14 cellular contexts compared by ENCODE assay signal in the genomic region with DNA sequence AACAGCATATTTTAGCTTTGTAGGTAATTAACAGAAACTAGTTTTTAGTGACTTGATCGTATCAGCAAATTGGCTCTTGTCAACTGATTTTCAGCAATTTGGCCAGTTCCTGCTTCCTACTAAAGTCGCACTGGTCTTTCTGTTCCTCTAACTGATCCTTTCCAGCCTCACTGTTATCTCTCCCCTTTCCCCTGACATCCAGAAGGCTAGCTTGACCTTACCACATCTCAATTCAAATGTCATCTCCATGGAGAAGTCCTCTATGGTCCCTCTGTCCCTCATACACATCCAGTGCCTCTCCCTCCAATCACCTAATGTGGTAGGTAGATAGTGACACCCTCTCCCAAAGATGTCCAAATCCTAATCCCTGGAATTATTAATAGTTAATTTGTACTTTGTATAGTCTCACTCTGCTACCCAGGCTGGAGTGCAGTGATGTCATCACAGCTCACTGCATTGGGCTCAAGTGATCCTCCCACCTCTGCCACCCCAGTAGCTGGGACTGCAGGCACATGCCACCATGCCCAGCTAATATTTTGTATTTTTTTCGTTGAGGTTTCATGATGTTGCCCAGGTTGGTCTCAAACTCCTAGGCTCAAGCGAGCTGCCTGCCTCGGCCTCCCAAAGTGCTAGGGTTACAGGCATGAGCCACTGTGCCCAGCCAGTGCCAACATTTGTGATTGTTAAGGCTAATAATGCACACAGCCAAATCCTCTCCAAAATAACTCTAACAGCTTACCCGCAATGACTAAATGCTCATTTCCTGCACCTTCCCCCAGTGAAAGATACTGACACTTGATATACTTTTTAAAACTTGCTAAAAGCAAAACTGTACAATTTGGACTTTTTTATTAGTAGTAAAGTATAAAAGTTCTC. TPM values are rescaled to one million over a fixed set of nuclear protein-coding genes. Genes with fewer than 3 reads are reported as not detected.
A peak's percentile ranks its signal among the peaks of the same experiment; 100 is the strongest.
DNase-seq lines count a peak whose midpoint lies in the region; ATAC-seq, FAIRE-seq and TF ChIP-seq lines count a peak whose summit lies in the region.
"Had no signal": no experiment of that assay in that cellular context is flagged by ENCODE, and none has a peak within 500 bp of the region (broad histone marks: within the 10 kb centered on the region; RNA-seq: fewer than 3 reads in every experiment).

No MANE protein-coding gene starts in this region.

- H3K9me2 ChIP-seq in Loucy (replicated peaks; ENCODE audit: low read depth, low read length) = no peaks in the 10 kb centered on the region

- H3K27ac Mint-ChIP-seq in CD4-positive, alpha-beta T cell = peak overlapping the region; percentile 58
- H3K27ac Mint-ChIP-seq in H9 = no peak overlapping the region
- H3K27ac Mint-ChIP-seq: brain had no signal

- intact Hi-C loops in CD4-positive, alpha-beta T cell (cut with DNase I, micrococcal nuclease) = no loop called here
- intact Hi-C loops in K562 (cut with micrococcal nuclease) = no loop called here

- no peak overlapping the region for H3K18ac ChIP-seq in H9 (ENCODE audit: insufficient read length, low read depth, low read length)

- H3K4me3 ChIP-seq in Loucy (ENCODE audit: low read length, poor library complexity, severe bottlenecking) (peak overlapping the region; percentile 44), K562 (no peak overlapping the region)
- H3K4me3 ChIP-seq: hepatocyte had no signal

- H3K4ac ChIP-seq in H9 (ENCODE audit: low read depth, low read length) = no peak overlapping the region

- no peak overlapping the region for H2BK15ac ChIP-seq in H9 (ENCODE audit: low read depth, low read length)

- H2BK20ac ChIP-seq in H9 (ENCODE audit: low read depth, low read length, poor library complexity, severe bottlenecking) = no peak overlapping the region

- no peak overlapping the region for H3K27ac ChIP-seq in CD4-positive, alpha-beta T cell (ENCODE audit: low read depth, low read length)
- H3K27ac ChIP-seq in K562 (ENCODE audit: extremely low read depth, low read depth, low read length) = no peak overlapping the region; the same call in 1 of the 3 replicates
- H3K27ac ChIP-seq in H9 (ENCODE audit: insufficient read length, low read depth, low read length) = no peak overlapping the region
- H3K27ac ChIP-seq: hepatocyte had no signal

- no TSS peak for BruUV-seq in K562 (replicated peaks; lab: Mats Ljungman, UMichigan)

- POLR2A ChIA-PET in CD4-positive, alpha-beta T cell (lab: Charles Lee) = interaction anchor here (0.7 to 1.5 kb wide), 4 partner anchors 16 to 61 kb away, joined by 3 to 5 read pairs (median 4); no protein-coding TSS in a partner anchor
- POLR2A ChIA-PET in K562 (lab: Yijun Ruan, JAX) = interaction anchor here (0.6 to 0.7 kb wide), 2 partner anchors 11 to 28 kb away, joined by 3 to 4 read pairs; no protein-coding TSS in a partner anchor

- H2AK5ac ChIP-seq in H9 (ENCODE audit: insufficient read length, low read length) = no peak overlapping the region

- no peaks in the 10 kb centered on the region for H3K79me1 ChIP-seq in H9 (ENCODE audit: insufficient read depth, low read depth, low read length, poor library complexity, severe bottlenecking)

- H3F3A ChIP-seq in Loucy (ENCODE audit: low read depth) = no peaks in the 10 kb centered on the region

- no peaks in the 10 kb centered on the region for H3K27me3 ChIP-seq in CD4-positive, alpha-beta T cell (ENCODE audit: control insufficient read depth, insufficient read depth, low read length)
- H3K27me3 ChIP-seq in Loucy (ENCODE audit: insufficient read depth, low read length, poor library complexity, severe bottlenecking) = no peaks in the 10 kb centered on the region
- no peaks in the 10 kb centered on the region for H3K27me3 ChIP-seq in K562 (ENCODE audit: control insufficient read depth in 2 of 2, insufficient read depth in 2 of 2, low read length in 2 of 2)
- no peaks in the 10 kb centered on the region for H3K27me3 ChIP-seq in H9 (ENCODE audit: insufficient read depth, low read length)
- H3K27me3 ChIP-seq: hepatocyte had no signal

- no peak for TF ChIP-seq CTCF in CD4-positive, alpha-beta T cell (IDR thresholded peaks at IDR 0.05)
- TF ChIP-seq CTCF in Loucy (conservative IDR thresholded peaks at IDR 0.05; ENCODE audit: low read length) = no peak
- TF ChIP-seq CTCF in K562 (IDR thresholded peaks at IDR 0.05 in 2 of 3, conservative IDR thresholded peaks at IDR 0.05 in 1 of 3; ENCODE audit: insufficient read depth in 2 of 3, low read depth in 1 of 3, low read length in 3 of 3) = no peak
- TF ChIP-seq CTCF in H9 (conservative IDR thresholded peaks at IDR 0.05) = no peak

- H3K14ac ChIP-seq in H9 (ENCODE audit: insufficient read depth, low read length) = no peak overlapping the region

- H3K79me2 ChIP-seq in Loucy (ENCODE audit: insufficient read depth, low read length) (no peaks in the 10 kb centered on the region), K562 (ENCODE audit: control insufficient read depth, insufficient read depth, low read length) (peaks cover 35% of the 10 kb centered on the region), H9 (ENCODE audit: insufficient read depth, low read length) (no peaks in the 10 kb centered on the region)

- no peaks in the 10 kb centered on the region for H3K36me3 Mint-ChIP-seq in CD4-positive, alpha-beta T cell (ENCODE audit: low read depth)
- no peaks in the 10 kb centered on the region for H3K36me3 Mint-ChIP-seq in H9 (ENCODE audit: insufficient read depth in 1 of 3, low read depth in 3 of 3)
- H3K36me3 Mint-ChIP-seq: brain had no signal

- no peaks in the 10 kb centered on the region for H3K27me3 Mint-ChIP-seq in CD4-positive, alpha-beta T cell
- peaks cover 1% of the 10 kb centered on the region for H3K27me3 Mint-ChIP-seq in H9 (ENCODE audit: low read depth)
- H3K27me3 Mint-ChIP-seq: brain had no signal

- H3K4me3 Mint-ChIP-seq in CD4-positive, alpha-beta T cell = no peak overlapping the region
- H3K4me3 Mint-ChIP-seq in H9 = no peak overlapping the region
- H3K4me3 Mint-ChIP-seq: brain had no signal

- no peak overlapping the region for H4K5ac ChIP-seq in H9 (ENCODE audit: insufficient read length, low read depth, low read length)

- no peak for DNase-seq in CD4-positive, alpha-beta T cell
- DNase-seq in GM18507 (ENCODE audit: extremely low spot score, insufficient read length, low read depth) (no peak), K562 (ENCODE audit: extremely low read depth in 1 of 4, low spot score in 3 of 4) (peak in 1 of 4 experiments; percentile 28), glomerular visceral epithelial cell (ENCODE audit: extremely low spot score) (no peak), DMS53 (lab: John Stamatoyannopoulos, UW) (no peak), NCI-H2196 treated with DMSO at 0.1 percent for 48 hours (lab: John Stamatoyannopoulos, UW; ENCODE audit: unreplicated experiment) (no peak), H9 (no peak)
- DNase-seq: mammary epithelial cell; NCI-H1417; posterior cingulate gyrus; stimulated activated CD4-positive, alpha-beta T cell treated with anti-CD3 and anti-CD28 coated beads, Interleukin-4, amount 100 ng/mL, for 1 hour had no signal

- H3K4me2 ChIP-seq in Loucy (ENCODE audit: low read depth, low read length, poor library complexity, severe bottlenecking) = peak overlapping the region; percentile 74
- peak overlapping the region; percentile 14; the same call in 1 of the 2 replicates for H3K4me2 ChIP-seq in K562 (ENCODE audit: insufficient read depth, low read length)
- no peak overlapping the region for H3K4me2 ChIP-seq in H9 (ENCODE audit: insufficient read depth, insufficient read length, low read length)
- H3K4me2 ChIP-seq: hepatocyte had no signal

- ATAC-seq in CD4-positive, alpha-beta T cell (ENCODE audit: poor library complexity) = no peak
- peak; percentile 58 for ATAC-seq in K562

- TF ChIP-seq EP300 in K562 (IDR thresholded peaks at IDR 0.05; ENCODE audit: low read length) = no peak

- H2AFZ ChIP-seq in Loucy (ENCODE audit: low read length) (peak overlapping the region; percentile 54), K562 (ENCODE audit: low read depth, low read length) (no peak overlapping the region), H9 (ENCODE audit: low read length) (no peak overlapping the region)
- H2AFZ ChIP-seq: hepatocyte had no signal

- no peak overlapping the region for H2BK120ac ChIP-seq in H9 (ENCODE audit: low read depth, low read length, poor library complexity, severe bottlenecking)

- H4K20me1 ChIP-seq in Loucy (ENCODE audit: insufficient read depth, low read length, poor library complexity, severe bottlenecking) (no peaks in the 10 kb centered on the region), K562 (replicated peaks; ENCODE audit: control insufficient read depth, insufficient read depth, low read length) (no peaks in the 10 kb centered on the region), H9 (ENCODE audit: control insufficient read depth, insufficient read depth, insufficient read length) (no peaks in the 10 kb centered on the region)

- peak; percentile 35 for FAIRE-seq in GM18507 (lab: Jason Lieb, UNC)
- peak; percentile 6 for FAIRE-seq in K562 (lab: Jason Lieb, UNC)

- peak overlapping the region; percentile 60 for H3K9ac ChIP-seq in Loucy (ENCODE audit: low read depth, low read length, poor library complexity, severe bottlenecking)
- 0 out of 4 replicates have a peak overlapping the region, but pooled peaks of 1 of the 2 experiments have one; percentile 13 for H3K9ac ChIP-seq in K562 (ENCODE audit: insufficient read depth in 1 of 2, low read depth in 2 of 2, low read length in 2 of 2)
- H3K9ac ChIP-seq in H9 (ENCODE audit: extremely low read depth, insufficient read length, low read length) = no peak overlapping the region

- no peak overlapping the region for H2BK12ac ChIP-seq in H9 (ENCODE audit: insufficient read length, low read depth, low read length)

- WGBS in K562 (ENCODE audit: insufficient coverage, low coverage, missing lambda C conversion rate) = 49% methylated on average over 6 of the region's 6 CpGs
- WGBS in H9 (ENCODE audit: extremely low coverage, insufficient read length, low lambda C conversion rate) = no CpG with 5 or more reads among the region's 6 CpGs

- H3T11ph ChIP-seq in H9 (ENCODE audit: low read length) = no peak overlapping the region

- in situ Hi-C loops in K562 (cut with MboI) = no loop called here

- TF ChIP-seq RAD21 in K562 (CRISPR knock-in tag; conservative IDR thresholded peaks at IDR 0.05 in 1 of 2, IDR thresholded peaks at IDR 0.05 in 1 of 2) = no peak

- CTCF ChIA-PET in CD4-positive, alpha-beta T cell (lab: Charles Lee) = interaction anchor here (1.0 to 1.6 kb wide), 3 partner anchors 8 to 42 kb away, joined by 3 to 4 read pairs (median 3); no protein-coding TSS in a partner anchor
- CTCF ChIA-PET in K562 (lab: Yijun Ruan, JAX; ENCODE audit: low intra/inter-chr PET ratio) = no interaction called here

- no peak overlapping the region for H3K23ac ChIP-seq in H9 (ENCODE audit: insufficient read length, low read depth, low read length)

- no peaks in the 10 kb centered on the region for H3K9me1 ChIP-seq in K562 (ENCODE audit: control insufficient read depth, insufficient read depth, low read length)

- TF ChIP-seq POLR2A in K562 (conservative IDR thresholded peaks at IDR 0.05) = no peak

- no peaks in the 10 kb centered on the region for H3K9me3 ChIP-seq in CD4-positive, alpha-beta T cell (ENCODE audit: control insufficient read depth, low read length)
- no peaks in the 10 kb centered on the region for H3K9me3 ChIP-seq in Loucy (ENCODE audit: insufficient read depth, low read depth, low read length)
- H3K9me3 ChIP-seq in K562 (replicated peaks; ENCODE audit: control insufficient read depth, insufficient read depth, low read depth, low read length) = no peaks in the 10 kb centered on the region
- H3K9me3 ChIP-seq in H9 (ENCODE audit: control insufficient read depth, low read depth, low read length) = no peaks in the 10 kb centered on the region

- no peaks in the 10 kb centered on the region for H3K9me3 Mint-ChIP-seq in CD4-positive, alpha-beta T cell
- H3K9me3 Mint-ChIP-seq in H9 = no peaks in the 10 kb centered on the region
- H3K9me3 Mint-ChIP-seq: brain had no signal

- H3K23me2 ChIP-seq in H9 (ENCODE audit: insufficient read length, low read depth, low read length, poor library complexity, severe bottlenecking) = no peaks in the 10 kb centered on the region

- H3K36me3 ChIP-seq in Loucy (ENCODE audit: insufficient read depth, low read length) (no peaks in the 10 kb centered on the region), K562 (ENCODE audit: control insufficient read depth, insufficient read depth, low read length) (0 out of 3 replicates have a peak, but pooled peaks cover 4% of the 10 kb centered on the region)

- H2BK5ac ChIP-seq in H9 (ENCODE audit: insufficient read length, low read length) = no peak overlapping the region

- H3K4me1 Mint-ChIP-seq in CD4-positive, alpha-beta T cell (ENCODE audit: low read depth) = peaks cover 35% of the 10 kb centered on the region
- no peaks in the 10 kb centered on the region for H3K4me1 Mint-ChIP-seq in H9
- H3K4me1 Mint-ChIP-seq: brain had no signal

- H3K56ac ChIP-seq in H9 (ENCODE audit: insufficient read length, low read depth, low read length) = no peak overlapping the region

- H4K91ac ChIP-seq in H9 (ENCODE audit: insufficient read length, low read depth, low read length) = no peak overlapping the region

- H4K8ac ChIP-seq in H9 (replicated peaks; ENCODE audit: insufficient read length, low read depth, low read length) = no peak overlapping the region

- H3K4me1 ChIP-seq in Loucy (ENCODE audit: insufficient read depth, low read length, poor library complexity, severe bottlenecking) (peaks cover 41% of the 10 kb centered on the region), K562 (replicated peaks in 1 of 2; ENCODE audit: control insufficient read depth in 2 of 2, insufficient read depth in 2 of 2, low read length in 2 of 2) (peaks cover 6 to 31% of the 10 kb centered on the region in 2 experiments; a peak in 4 of 5 replicates), H9 (ENCODE audit: insufficient read depth, low read length) (no peaks in the 10 kb centered on the region)

RNA-seq across cellular contexts. Expression of a gene that starts 16.9 kb away (rescaled TPM):
- total RNA-seq in CD4-positive, alpha-beta T cell = 1 to 10 TPM; 5.9 to 6.0 TPM
- 17.8 and 49.9 TPM in 2 replicates for total RNA-seq in K562 (2011; cell fraction: chromatin; rRNA removed; ENCODE audit: low replicate concordance)
- total RNA-seq in K562 (2011; cell fraction: nucleolus; rRNA removed) = 10.8 and 12.1 TPM in 2 replicates
- total RNA-seq in K562 (2011; cell fraction: nucleoplasm; rRNA removed) = 23.0 and 26.0 TPM in 2 replicates
- 17.0 and 21.2 TPM in 2 replicates for total RNA-seq in K562 (2014; rRNA removed)
- 35.8 and 38.5 TPM in 2 replicates for total RNA-seq in K562 (2014; rRNA removed; fragmentation: Illumina TruSeq; extraction: Trizol)
- 26.8 and 29.3 TPM in 2 replicates for total RNA-seq in K562 (2015; rRNA removed; fragmentation: Illumina TruSeq; extraction: Trizol)
- total RNA-seq in K562 (2021) = 25.2 and 25.6 TPM in 2 replicates
- 25.5 and 33.6 TPM in 2 replicates for polyA plus RNA-seq in K562 (2011; rRNA removed)
- 14.6 and 20.0 TPM in 2 replicates for polyA plus RNA-seq in K562 (2011; cell fraction: cytosol; rRNA removed)
- 10.5 and 14.2 TPM in 2 replicates for polyA plus RNA-seq in K562 (2011; cell fraction: nucleus; rRNA removed)
- 18.5 and 21.1 TPM in 2 replicates for polyA plus RNA-seq in K562 (2012)
- polyA plus RNA-seq in K562 (2014; fragmentation: Illumina TruSeq; extraction: Trizol) = 35.6 and 45.7 TPM in 2 replicates
- 10 to 100 TPM; 14.0 to 25.2 TPM for polyA plus RNA-seq in K562 (2014; fragmentation: Nextera tagmentation; extraction: Ambion mirVana)
- 27.1 and 33.4 TPM in 2 replicates for polyA plus RNA-seq in K562 (2014; rRNA removed)
- polyA minus RNA-seq in K562 (2011; rRNA and poly(A)+ RNA removed) = 24.4 and 27.2 TPM in 2 replicates
- 14.7 and 15.7 TPM in 2 replicates for polyA minus RNA-seq in K562 (2011; cell fraction: cytosol; rRNA and poly(A)+ RNA removed)
- polyA minus RNA-seq in K562 (2011; cell fraction: nucleus; rRNA and poly(A)+ RNA removed) = 7.4 and 11.4 TPM in 2 replicates
- total RNA-seq in H9 (2021) = 3.3 and 3.6 TPM in 2 replicates

RNA-seq across cellular contexts. Expression of a gene that starts 42.9 kb away (rescaled TPM):
- 100 to 1,000 TPM; 205 to 206 TPM for total RNA-seq in CD4-positive, alpha-beta T cell
- 237 and 420 TPM in 2 replicates for total RNA-seq in K562 (2011; cell fraction: chromatin; rRNA removed; ENCODE audit: low replicate concordance)
- total RNA-seq in K562 (2011; cell fraction: nucleolus; rRNA removed) = 160 and 177 TPM in 2 replicates
- total RNA-seq in K562 (2011; cell fraction: nucleoplasm; rRNA removed) = 216 and 234 TPM in 2 replicates
- total RNA-seq in K562 (2014; rRNA removed) (359 and 377 TPM in 2 replicates), K562 (2014; rRNA removed; fragmentation: Illumina TruSeq; extraction: Trizol) (517 and 529 TPM in 2 replicates), K562 (2015; rRNA removed; fragmentation: Illumina TruSeq; extraction: Trizol) (480 and 490 TPM in 2 replicates), K562 (2021) (401 and 403 TPM in 2 replicates), H9 (2021) (625 and 626 TPM in 2 replicates)
- polyA plus RNA-seq in K562 (2011; rRNA removed) (456 and 553 TPM in 2 replicates), K562 (2014; fragmentation: Illumina TruSeq; extraction: Trizol) (396 and 436 TPM in 2 replicates), K562 (2014; fragmentation: Nextera tagmentation; extraction: Ambion mirVana) (100 to 1,000 TPM; 690 to 762 TPM), K562 (2014; rRNA removed) (443 and 471 TPM in 2 replicates)
- polyA plus RNA-seq in K562 (2011; cell fraction: cytosol; rRNA removed) = 493 and 750 TPM in 2 replicates
- polyA plus RNA-seq in K562 (2011; cell fraction: nucleus; rRNA removed) = 217 and 371 TPM in 2 replicates
- 313 and 360 TPM in 2 replicates for polyA plus RNA-seq in K562 (2012)
- polyA minus RNA-seq in K562 (2011; rRNA and poly(A)+ RNA removed) = 905 and 982 TPM in 2 replicates
- 286 and 314 TPM in 2 replicates for polyA minus RNA-seq in K562 (2011; cell fraction: cytosol; rRNA and poly(A)+ RNA removed)
- 57.6 and 119 TPM in 2 replicates for polyA minus RNA-seq in K562 (2011; cell fraction: nucleus; rRNA and poly(A)+ RNA removed)

RNA-seq across cellular contexts. Expression of a gene that starts 49.0 kb away (rescaled TPM):
- total RNA-seq in CD4-positive, alpha-beta T cell = 10 to 100 TPM in 1 of 2 experiments, 1 to 10 TPM in 1; 8.8 to 10.8 TPM
- total RNA-seq in K562 (2011; cell fraction: chromatin; rRNA removed; ENCODE audit: low replicate concordance) = 9.9 and 13.3 TPM in 2 replicates
- total RNA-seq in K562 (2011; cell fraction: nucleolus; rRNA removed) = 5.2 and 6.1 TPM in 2 replicates
- 8.0 and 14.1 TPM in 2 replicates for total RNA-seq in K562 (2011; cell fraction: nucleoplasm; rRNA removed)
- total RNA-seq in K562 (2014; rRNA removed) (42.0 and 55.6 TPM in 2 replicates), K562 (2014; rRNA removed; fragmentation: Illumina TruSeq; extraction: Trizol) (70.0 and 81.9 TPM in 2 replicates), K562 (2015; rRNA removed; fragmentation: Illumina TruSeq; extraction: Trizol) (52.4 and 59.7 TPM in 2 replicates), K562 (2021) (45.6 and 51.1 TPM in 2 replicates), H9 (2021) (81.8 and 87.0 TPM in 2 replicates)
- polyA plus RNA-seq in K562 (2011; rRNA removed) (63.4 and 76.3 TPM in 2 replicates), K562 (2014; fragmentation: Illumina TruSeq; extraction: Trizol) (77.7 and 83.2 TPM in 2 replicates), K562 (2014; fragmentation: Nextera tagmentation; extraction: Ambion mirVana) (100 to 1,000 TPM; 131 to 135 TPM), K562 (2014; rRNA removed) (59.1 and 77.2 TPM in 2 replicates)
- polyA plus RNA-seq in K562 (2011; cell fraction: cytosol; rRNA removed) = 37.3 and 51.8 TPM in 2 replicates
- 14.8 and 22.3 TPM in 2 replicates for polyA plus RNA-seq in K562 (2011; cell fraction: nucleus; rRNA removed)
- polyA plus RNA-seq in K562 (2012) = 57.5 and 62.5 TPM in 2 replicates
- polyA minus RNA-seq in K562 (2011; rRNA and poly(A)+ RNA removed) = 22.1 and 24.4 TPM in 2 replicates
- 23.8 and 28.5 TPM in 2 replicates for polyA minus RNA-seq in K562 (2011; cell fraction: cytosol; rRNA and poly(A)+ RNA removed)
- polyA minus RNA-seq in K562 (2011; cell fraction: nucleus; rRNA and poly(A)+ RNA removed) = 6.6 and 9.1 TPM in 2 replicates
